Comparison of ENCODE assay signal across 22 cellular contexts in genomic region chr18:62531078-62531477, GRCh38. TPM values are rescaled to one million over a fixed set of nuclear protein-coding genes. Genes with fewer than 3 reads are reported as not detected.
A peak's percentile ranks its signal among the peaks of the same experiment; 100 is the strongest.
DNase-seq lines count a peak whose midpoint lies in the region; ATAC-seq, FAIRE-seq and TF ChIP-seq lines count a peak whose summit lies in the region.
"Had no signal": no experiment of that assay in that cellular context is flagged by ENCODE, and none has a peak within 500 bp of the region (broad histone marks: within the 10 kb centered on the region; RNA-seq: fewer than 3 reads in every experiment).

No MANE protein-coding gene starts in this region.

- H2BK12ac ChIP-seq in mesenchymal stem cell (ENCODE audit: low read length in 2 of 2) = no peak overlapping the region

- H3K4me2 ChIP-seq in GM12878 (ENCODE audit: control insufficient read depth, insufficient read depth) (0 out of 2 replicates have a peak overlapping the region, but pooled peaks have one; percentile 13), mesenchymal stem cell (ENCODE audit: low read length, poor library complexity, severe bottlenecking) (no peak overlapping the region), hepatocyte (no peak overlapping the region)
- H3K4me2 ChIP-seq: smooth muscle cell had no signal

- peak overlapping the region in 2 of 3 donors; percentile 9 to 25 for H3K27ac Mint-ChIP-seq in CD4-positive, CD25-positive, alpha-beta regulatory T cell
- H3K27ac Mint-ChIP-seq: natural killer cell treated with Interleukin-12 subunit alpha and Interleukin-12 subunit beta and Interleukin-15 and Interleukin-18, amount 100 ng/mL, for 72 hours had no signal

- H2BK5ac ChIP-seq in mesenchymal stem cell (ENCODE audit: low read depth, low read length, poor library complexity, severe bottlenecking) = no peak overlapping the region

- CTCF ChIA-PET in GM12878 (lab: Yijun Ruan, JAX) = interaction anchor here (2.5 kb wide), 1 partner anchor 105 kb away, joined by 5 read pairs; no protein-coding TSS in a partner anchor

- SMC1A ChIA-PET in GM12878 (lab: Charles Lee; ENCODE audit: uncharacterized antibody, unreplicated experiment) = interaction anchor here (0.6 to 1.6 kb wide), 3 partner anchors 40 to 540 kb away, joined by 3 to 4 read pairs (median 3); no protein-coding TSS in a partner anchor

- TF ChIP-seq CTCF in GM12878 (IDR thresholded peaks at IDR 0.05 in 2 of 3, conservative IDR thresholded peaks at IDR 0.05 in 1 of 3; ENCODE audit: control insufficient read depth in 2 of 3, extremely low read depth in 1 of 3, insufficient read depth in 1 of 3, low read depth in 3 of 3, low read length in 3 of 3) = no peak
- TF ChIP-seq CTCF in hepatocyte (IDR thresholded peaks at IDR 0.05; ENCODE audit: poor library complexity) = no peak

- no peak for TF ChIP-seq POLR2A in GM12878 (IDR thresholded peaks at IDR 0.05; ENCODE audit: low read depth, low read length)

- no peaks in the 10 kb centered on the region for H3K9me3 Mint-ChIP-seq in CD4-positive, CD25-positive, alpha-beta regulatory T cell
- H3K9me3 Mint-ChIP-seq: central memory CD8-positive, alpha-beta T cell; natural killer cell treated with Interleukin-12 subunit alpha and Interleukin-12 subunit beta and Interleukin-15 and Interleukin-18, amount 100 ng/mL, for 72 hours had no signal

- H3K4me1 Mint-ChIP-seq in CD4-positive, CD25-positive, alpha-beta regulatory T cell = peaks cover 42 to 86% (median 61%) of the 10 kb centered on the region in 4 donors

- no peak overlapping the region for H3K9ac ChIP-seq in GM12878 (ENCODE audit: control insufficient read depth, insufficient read depth, low read length)
- H3K9ac ChIP-seq in mesenchymal stem cell (ENCODE audit: low read length) = no peak overlapping the region

- H3K14ac ChIP-seq in mesenchymal stem cell (ENCODE audit: low read length in 2 of 2) = no peak overlapping the region

- H3K23ac ChIP-seq in mesenchymal stem cell (ENCODE audit: low read length in 2 of 2) = no peak overlapping the region

- in situ Hi-C loops in GM12878 (cut with MboI) = no loop called here

- H3K4me3 ChIP-seq in CD4-positive, CD25-positive, alpha-beta regulatory T cell (ENCODE audit: low read depth, low read length) = peak overlapping the region; percentile 46
- no peak overlapping the region for H3K4me3 ChIP-seq in GM12878
- H3K4me3 ChIP-seq in mesenchymal stem cell (ENCODE audit: insufficient read depth in 1 of 2, low read depth in 1 of 2, low read length in 2 of 2) = no peak overlapping the region
- no peak overlapping the region for H3K4me3 ChIP-seq in hepatocyte
- H3K4me3 ChIP-seq: mucosa of descending colon, smooth muscle cell, upper lobe of left lung had no signal

- H2AFZ ChIP-seq in GM12878 (ENCODE audit: control insufficient read depth, low read depth, low read length) (no peak overlapping the region; the same call in none of the 2 replicates), mesenchymal stem cell (ENCODE audit: low read depth, low read length) (no peak overlapping the region), hepatocyte (no peak overlapping the region)

- peak; percentile 64 for FAIRE-seq in GM19239 (lab: Jason Lieb, UNC)
- no peak for FAIRE-seq in GM12878 (lab: Jason Lieb, UNC)
- FAIRE-seq: H54, keratinocyte had no signal

- POLR2A ChIA-PET in GM12878 (lab: Charles Lee) = interaction anchor here (0.6 kb wide), 1 partner anchor 26 kb away, joined by 3 read pairs; no protein-coding TSS in a partner anchor

- intact Hi-C loops in GM12878 (cut with micrococcal nuclease; ENCODE audit: unreplicated experiment) = no loop called here

- no peak overlapping the region for H2BK120ac ChIP-seq in mesenchymal stem cell (ENCODE audit: low read depth, low read length)

- no peak overlapping the region for H4K91ac ChIP-seq in mesenchymal stem cell (ENCODE audit: low read length)

- H3K9me3 ChIP-seq in CD4-positive, CD25-positive, alpha-beta regulatory T cell (ENCODE audit: control insufficient read depth in 2 of 2, low read length in 2 of 2) = no peaks in the 10 kb centered on the region
- H3K9me3 ChIP-seq in GM12878 (replicated peaks; ENCODE audit: control insufficient read depth, insufficient read depth, low read length) (no peaks in the 10 kb centered on the region), mesenchymal stem cell (ENCODE audit: control insufficient read depth, low read length) (no peaks in the 10 kb centered on the region), hepatocyte (ENCODE audit: low read depth) (no peaks in the 10 kb centered on the region)
- H3K9me3 ChIP-seq: mucosa of descending colon, upper lobe of left lung had no signal

- no peaks in the 10 kb centered on the region for H3K27me3 Mint-ChIP-seq in CD4-positive, CD25-positive, alpha-beta regulatory T cell
- H3K27me3 Mint-ChIP-seq: central memory CD8-positive, alpha-beta T cell; natural killer cell treated with Interleukin-12 subunit alpha and Interleukin-12 subunit beta and Interleukin-15 and Interleukin-18, amount 100 ng/mL, for 72 hours had no signal

- no peak for DNase-seq in CD4-positive, CD25-positive, alpha-beta regulatory T cell
- DNase-seq in GM19239 (ENCODE audit: insufficient read length, low spot score) = no peak
- DNase-seq in GM12878 (ENCODE audit: low read depth, low spot score) = no peak
- DNase-seq in pons (ENCODE audit: low spot score) = peak; percentile 57
- DNase-seq in mesenchymal stem cell = no peak
- DNase-seq in hepatocyte (ENCODE audit: low spot score) = no peak
- DNase-seq: activated CD8-positive, alpha-beta memory T cell treated with anti-CD3 and anti-CD28 coated beads, Interleukin-2, amount 50 U/mL, for 48 hours; activated effector memory CD4-positive, alpha-beta T cell treated with Interleukin-2 at 50 U/mL for 16 hours; C1 segment of cervical spinal cord; mucosa of descending colon; NCI-H510A; OCI-M1; retina; stimulated activated CD4-positive, alpha-beta T cell treated with anti-CD3 and anti-CD28 coated beads, Interleukin-1b, Interleukin-23, amount 100 ng/mL, for 48 hours; stimulated activated CD8-positive, alpha-beta memory T cell treated with anti-CD3 and anti-CD28 coated beads, Interleukin-4, amount 100 ng/mL, for 48 hours; upper lobe of left lung had no signal

- H3K27me3 ChIP-seq in CD4-positive, CD25-positive, alpha-beta regulatory T cell (ENCODE audit: control insufficient read depth, insufficient read depth, low read length) = no peaks in the 10 kb centered on the region
- H3K27me3 ChIP-seq in GM12878 (replicated peaks in 1 of 2; ENCODE audit: control insufficient read depth in 2 of 2, insufficient read depth in 2 of 2, low read length in 1 of 2) = no peaks in the 10 kb centered on the region
- no peaks in the 10 kb centered on the region for H3K27me3 ChIP-seq in mesenchymal stem cell (ENCODE audit: control insufficient read depth in 1 of 2, insufficient read depth in 1 of 2, low read length in 2 of 2)
- no peaks in the 10 kb centered on the region for H3K27me3 ChIP-seq in hepatocyte
- H3K27me3 ChIP-seq: upper lobe of left lung had no signal

- RAD21 ChIA-PET in GM12878 (lab: Charles Lee; ENCODE audit: unreplicated experiment) = no interaction called here

- H3K79me1 ChIP-seq in mesenchymal stem cell (replicated peaks; ENCODE audit: low read length, poor library complexity, severe bottlenecking) = peaks cover 20% of the 10 kb centered on the region

- no peak overlapping the region for H2BK15ac ChIP-seq in mesenchymal stem cell (ENCODE audit: low read depth, poor library complexity, severe bottlenecking)

- peaks cover 4% of the 10 kb centered on the region for H3K36me3 Mint-ChIP-seq in CD4-positive, CD25-positive, alpha-beta regulatory T cell

- no peak for TF ChIP-seq EP300 in GM12878 (IDR thresholded peaks at IDR 0.05; ENCODE audit: borderline replicate concordance in 1 of 2, control insufficient read depth in 1 of 2, low read depth in 2 of 2, low read length in 2 of 2)

- 43% methylated on average over 4 of the region's 4 CpGs for WGBS in GM12878 (ENCODE audit: insufficient coverage, insufficient replicate concordance, low lambda C conversion rate, missing lambda C conversion rate)
- WGBS in mesenchymal stem cell = 81% methylated on average over 3 of the region's 4 CpGs
- WGBS in hepatocyte (ENCODE audit: low lambda C conversion rate, missing lambda C conversion rate) = 72% methylated on average over 4 of the region's 4 CpGs

- H3K36me3 ChIP-seq in CD4-positive, CD25-positive, alpha-beta regulatory T cell (ENCODE audit: control insufficient read depth, insufficient read depth, low read length) = no peaks in the 10 kb centered on the region
- H3K36me3 ChIP-seq in GM12878 (ENCODE audit: control insufficient read depth in 2 of 2, insufficient read depth in 2 of 2, low read length in 1 of 2) (no peaks in the 10 kb centered on the region), mesenchymal stem cell (ENCODE audit: control insufficient read depth in 1 of 2, insufficient read depth in 2 of 2, low read depth in 1 of 2, low read length in 2 of 2) (no peaks in the 10 kb centered on the region), hepatocyte (replicated peaks; ENCODE audit: insufficient read depth, low read depth) (no peaks in the 10 kb centered on the region)
- H3K36me3 ChIP-seq: upper lobe of left lung had no signal

- no peak overlapping the region for H3K4ac ChIP-seq in mesenchymal stem cell (ENCODE audit: low read depth in 1 of 2, low read length in 2 of 2)

- no peak overlapping the region for H3K18ac ChIP-seq in mesenchymal stem cell (ENCODE audit: low read depth in 1 of 2, low read length in 2 of 2)

- no peaks in the 10 kb centered on the region for H3K9me2 ChIP-seq in hepatocyte (replicated peaks; ENCODE audit: insufficient read depth)

- H3K4me3 Mint-ChIP-seq in CD4-positive, CD25-positive, alpha-beta regulatory T cell = peak overlapping the region in 3 of 4 donors; percentile 9 to 49 (median 38)
- H3K4me3 Mint-ChIP-seq: central memory CD8-positive, alpha-beta T cell; natural killer cell treated with Interleukin-12 subunit alpha and Interleukin-12 subunit beta and Interleukin-15 and Interleukin-18, amount 100 ng/mL, for 72 hours had no signal

- no peak for TF ChIP-seq RAD21 in GM12878 (IDR thresholded peaks at IDR 0.05; ENCODE audit: insufficient read depth, low read depth, low read length)

- H2AK5ac ChIP-seq in mesenchymal stem cell (ENCODE audit: low read length, severe bottlenecking) = no peak overlapping the region

- ATAC-seq in CD4-positive, CD25-positive, alpha-beta regulatory T cell (ENCODE audit: low read depth in 2 of 2) = no peak
- ATAC-seq in GM12878 (no peak), GM18498 (IDR thresholded peaks at IDR 0.05; ENCODE audit: unreplicated experiment) (no peak)
- ATAC-seq: mucosa of descending colon; natural killer cell treated with Interleukin-12 subunit alpha and Interleukin-12 subunit beta and Interleukin-15 and Interleukin-18, amount 100 ng/mL, for 72 hours had no signal

- H3K4me1 ChIP-seq in CD4-positive, CD25-positive, alpha-beta regulatory T cell (ENCODE audit: control insufficient read depth, insufficient read depth, low read length, poor library complexity, severe bottlenecking) = peaks cover 51% of the 10 kb centered on the region
- H3K4me1 ChIP-seq in GM12878 (ENCODE audit: control insufficient read depth, insufficient read depth, low read length) (peaks cover 5% of the 10 kb centered on the region), mesenchymal stem cell (ENCODE audit: control insufficient read depth, insufficient read depth, low read depth, low read length) (peaks cover 3% of the 10 kb centered on the region), hepatocyte (ENCODE audit: insufficient read depth) (peaks cover 5% of the 10 kb centered on the region)

- BruUV-seq in GM12878 (replicated peaks; lab: Mats Ljungman, UMichigan) = no TSS peak

- no peak overlapping the region for H4K8ac ChIP-seq in mesenchymal stem cell (ENCODE audit: low read length)

- H4K20me1 ChIP-seq in GM12878 (ENCODE audit: control insufficient read depth, insufficient read depth) (no peaks in the 10 kb centered on the region), hepatocyte (ENCODE audit: insufficient read depth, poor library complexity, severe bottlenecking) (peaks cover 5% of the 10 kb centered on the region)

- no peak overlapping the region for H3K27ac ChIP-seq in CD4-positive, CD25-positive, alpha-beta regulatory T cell (ENCODE audit: insufficient read depth, low read length, poor library complexity, severe bottlenecking)
- H3K27ac ChIP-seq in GM12878 (ENCODE audit: control insufficient read depth, insufficient read depth) (no peak overlapping the region), mesenchymal stem cell (ENCODE audit: low read length, poor library complexity, severe bottlenecking) (no peak overlapping the region), hepatocyte (no peak overlapping the region)
- H3K27ac ChIP-seq: upper lobe of left lung had no signal

- H3K79me2 ChIP-seq in GM12878 (ENCODE audit: control insufficient read depth, insufficient read depth, low read length) (peaks cover 74% of the 10 kb centered on the region), hepatocyte (peaks cover 94% of the 10 kb centered on the region)

RNA-seq across cellular contexts. Expression of gene ZCCHC2, which starts 8.3 kb away (rescaled TPM):
- 82.5 TPM for total RNA-seq in CD4-positive, CD25-positive, alpha-beta regulatory T cell
- polyA plus RNA-seq in CD4-positive, CD25-positive, alpha-beta regulatory T cell = 1 to 10 TPM; 1.7 to 2.2 (median 2.0) TPM
- total RNA-seq in GM12878 (2013; cell fraction: nucleolus; rRNA removed) = 33.4 and 36.8 TPM in 2 replicates
- total RNA-seq in GM12878 (2014; rRNA removed) (6.5 and 7.7 TPM in 2 replicates), GM12878 (2014; rRNA removed; fragmentation: Illumina TruSeq; extraction: Trizol) (9.5 and 9.6 TPM in 2 replicates), GM12878 (2021) (12.0 and 14.4 TPM in 2 replicates), hepatocyte (9.3 and 14.9 TPM in 2 replicates)
- polyA plus RNA-seq in GM12878 (2011; ENCODE audit: low read depth) = 5.0 TPM
- polyA plus RNA-seq in GM12878 (2011; rRNA removed) (17.4 and 19.1 TPM in 2 replicates), GM12878 (2014; fragmentation: Illumina TruSeq; extraction: Trizol) (10.6 and 12.7 TPM in 2 replicates), GM12878 (2014; fragmentation: Nextera tagmentation; extraction: Ambion mirVana) (1 to 10 TPM; 1.7 to 2.7 TPM), GM12878 (2014; rRNA removed) (8.0 and 10.2 TPM in 2 replicates), GM12878 (2016; fragmentation: Nextera tagmentation; extraction: Ambion mirVana) (1 to 10 TPM; 2.1 to 2.2 TPM), hepatocyte (3.3 and 5.2 TPM in 2 replicates)
- polyA plus RNA-seq in GM12878 (2011; cell fraction: cytosol; rRNA removed) = 15.6 and 17.7 TPM in 2 replicates
- polyA plus RNA-seq in GM12878 (2011; cell fraction: nucleus; rRNA removed) = 24.6 and 27.5 TPM in 2 replicates
- polyA plus RNA-seq in GM12878 (2012) = 10.2 and 11.4 TPM in 2 replicates
- polyA minus RNA-seq in GM12878 (2011; rRNA and poly(A)+ RNA removed) = 42.4 and 46.8 TPM in 2 replicates
- polyA minus RNA-seq in GM12878 (2011; cell fraction: cytosol; rRNA and poly(A)+ RNA removed) = 12.4 and 14.0 TPM in 2 replicates
- 28.9 and 45.7 TPM in 2 replicates for polyA minus RNA-seq in GM12878 (2011; cell fraction: nucleus; rRNA and poly(A)+ RNA removed)
- polyA plus RNA-seq in mesenchymal stem cell (2013, experiment 1 of 2) = 4.7 TPM
- polyA plus RNA-seq in mesenchymal stem cell (2013, experiment 2 of 2) = 4.8 TPM
